Comparison of ENCODE assay signal across 8 cellular contexts in the genomic region with DNA sequence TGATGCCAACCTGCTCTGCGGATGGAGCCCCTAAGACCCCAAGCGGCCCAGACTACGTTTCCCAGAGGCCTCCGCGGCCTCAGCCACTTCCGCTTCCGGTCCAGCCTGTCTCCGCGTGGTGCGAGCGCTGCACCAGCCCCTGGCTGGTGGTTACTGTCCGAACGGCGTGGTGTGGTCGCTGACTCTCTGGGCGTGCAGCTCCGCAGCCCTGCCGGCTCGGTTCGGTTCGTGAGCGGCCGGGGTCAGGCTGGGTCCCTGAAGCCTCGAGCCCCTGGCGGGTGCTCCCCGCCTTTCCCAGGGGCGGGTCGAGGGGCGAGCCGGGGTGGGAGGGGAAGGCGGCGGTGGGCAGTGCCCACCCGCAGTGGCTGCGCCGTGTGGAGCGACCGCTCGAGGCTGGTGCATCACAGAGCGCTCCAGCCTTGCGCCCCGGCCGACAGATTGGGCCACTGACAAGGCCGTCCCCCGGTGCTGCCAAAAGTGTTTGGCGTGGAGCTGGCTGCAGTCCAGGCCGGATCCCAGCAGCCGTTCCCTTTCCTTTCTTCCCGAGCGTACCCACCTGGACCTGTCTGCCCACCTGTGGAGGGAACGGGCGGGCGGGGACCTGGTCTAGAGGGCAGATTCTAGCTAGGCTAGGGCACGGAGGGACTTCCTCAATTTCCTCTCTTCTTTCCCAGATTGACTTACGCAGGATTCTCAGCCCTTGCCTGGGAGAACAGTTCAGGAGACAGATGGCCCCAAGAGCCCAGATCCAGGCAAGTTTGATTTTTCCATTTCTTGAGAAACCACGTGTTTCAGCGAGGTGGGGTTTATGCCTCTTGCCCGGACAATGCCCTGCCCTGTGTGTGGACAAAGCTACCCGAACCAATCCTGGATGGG. TPM values are rescaled to one million over a fixed set of nuclear protein-coding genes. Genes with fewer than 3 reads are reported as not detected.
DNase-seq lines count a peak whose midpoint lies in the region; ATAC-seq, FAIRE-seq and TF ChIP-seq lines count a peak whose summit lies in the region.

A gene (plus strand): TSS at position 116 of the 876 bp plus-strand sequence. CDS start 613 bp downstream, at position 729.

- H3K4me3 ChIP-seq in kidney (ENCODE audit: low read length in 2 of 2): peak within 1 kb of the TSS; percentile 74 to 76

- FAIRE-seq in kidney (lab: Jason Lieb, UNC): no peak

- no peaks in the 10 kb centered on the region for H3K36me3 ChIP-seq in kidney (ENCODE audit: control insufficient read depth in 1 of 2, insufficient read depth in 2 of 2, low read length in 2 of 2)

- DNase-seq in NCI-H2081 (lab: John Stamatoyannopoulos, UW) (peak; percentile 1 to 59), NCI-H2081 treated with DMSO at 0.1 percent for 48 hours (lab: John Stamatoyannopoulos, UW) (no peak), NCI-H2171 treated with DMSO at 0.1 percent for 48 hours (lab: John Stamatoyannopoulos, UW) (peak; percentile 41), cerebellar nuclear complex (lab: John Stamatoyannopoulos, UW) (peak; percentile 0 to 56), kidney (peak; percentile 90)
- DNase-seq in activated CD4-positive, CD25-positive, alpha-beta regulatory T cell treated with anti-CD3 and anti-CD28 coated beads, Interleukin-2, amount 50 U/mL, for 72 hours: peak; percentile 75
- DNase-seq in stimulated activated CD4-positive, alpha-beta T cell treated with anti-CD3 and anti-CD28 coated beads, Interleukin-15, amount 100 ng/mL, for 1 hour (ENCODE audit: low read depth in 1 of 2, low spot score in 1 of 2): peak; percentile 22 to 60

- peaks cover 0 to 5% of the 10 kb centered on the region in 2 donors for H3K4me1 ChIP-seq in kidney (ENCODE audit: control insufficient read depth in 1 of 2, insufficient read depth in 1 of 2, low read depth in 1 of 2, low read length in 2 of 2)

- peak; percentile 94 for ATAC-seq in HG02938 (IDR thresholded peaks at IDR 0.05; ENCODE audit: unreplicated experiment)

- H3K27ac ChIP-seq in kidney (ENCODE audit: low read depth in 2 of 2, low read length in 2 of 2): no peak within 1 kb of the TSS

- H3K9ac ChIP-seq in kidney (ENCODE audit: low read length in 2 of 2): peak within 1 kb of the TSS in 1 of 2 donors; percentile 27

- H3K9me3 ChIP-seq in kidney (ENCODE audit: control insufficient read depth in 1 of 2, low read length in 2 of 2): no peaks in the 10 kb centered on the region

- intact Hi-C loops in kidney (cut with DNase I): no loop called here

- no peak for TF ChIP-seq CTCF in kidney (IDR thresholded peaks at IDR 0.05; ENCODE audit: borderline replicate concordance, extremely low read depth, insufficient read depth)

RNA-seq across cellular contexts. Expression of the gene that starts here (rescaled TPM):
- total RNA-seq in kidney: 4.9 TPM
- polyA plus RNA-seq in kidney (ENCODE audit: insufficient read depth, low read depth, low replicate concordance): 1.8 TPM
